ENCODE assay signal across 29 cellular contexts in genomic region chr4:95178938-95179337, GRCh38.
"Had no signal": no experiment of that assay in that cellular context is flagged by ENCODE, and none has a peak within 500 bp of the region (broad histone marks: within the 10 kb centered on the region; RNA-seq: fewer than 3 reads in every experiment).

No MANE protein-coding gene starts in this region.

- DNase-seq: activated CD4-positive, alpha-beta memory T cell treated with anti-CD3 and anti-CD28 coated beads, Interleukin-2, amount 10 ng/mL, durations not matched to agents 7 days and 5 days; activated CD4-positive, alpha-beta T cell treated with anti-CD3 and anti-CD28 coated beads for 36 hours; activated CD4-positive, alpha-beta T cell treated with anti-CD3 and anti-CD28 coated beads, Interleukin-2, amount 10 ng/mL, durations not matched to agents 24 days and 14 days; activated CD4-positive, CD25-positive, alpha-beta regulatory T cell; activated CD4-positive, CD25-positive, alpha-beta regulatory T cell treated with anti-CD3 and anti-CD28 coated beads, Interleukin-2, amount 50 U/mL, for 72 hours; activated CD8-positive, alpha-beta memory T cell treated with anti-CD3 and anti-CD28 coated beads, Interleukin-2, amount 50 U/mL, for 48 hours; activated effector memory CD4-positive, alpha-beta T cell treated with Interleukin-2 at 50 U/mL for 16 hours; activated gamma-delta T cell treated with Interleukin-2 at 50 U/mL for 16 hours; activated naive CD4-positive, alpha-beta T cell treated with anti-CD3 and anti-CD28 coated beads, Interleukin-2, amount 50 U/mL, for 16 hours; activated naive CD4-positive, alpha-beta T cell treated with Interleukin-2 at 50 U/mL for 16 hours; activated T-cell treated with anti-CD3 and anti-CD28 coated beads for 4 hours; activated T-cell treated with anti-CD3 and anti-CD28 coated beads, Interleukin-2, amount 50 U/mL, for 4 hours; amniotic stem cell; anterior cingulate cortex; central memory CD4-positive, alpha-beta T cell; cerebellar nuclear complex; cortex of kidney; dermis blood vessel endothelial cell; effector CD4-positive, alpha-beta T cell; effector memory CD8-positive, alpha-beta T cell; erythroblast; foreskin keratinocyte; T-helper 2 cell had no signal

- H3K4me1 ChIP-seq: esophagus muscularis mucosa, foreskin keratinocyte, gastroesophageal sphincter had no signal

- H3K27ac ChIP-seq: cardiac muscle cell, esophagus muscularis mucosa, foreskin keratinocyte, gastroesophageal sphincter had no signal

- H3K36me3 ChIP-seq: cardiac muscle cell had no signal

- H3K4me3 ChIP-seq: cardiac muscle cell, esophagus muscularis mucosa, gastroesophageal sphincter had no signal

- FAIRE-seq: astrocyte, colon had no signal

- H3K27me3 ChIP-seq: cardiac muscle cell, esophagus muscularis mucosa, foreskin keratinocyte, gastroesophageal sphincter had no signal

- ATAC-seq: activated CD4-positive, alpha-beta T cell treated with anti-CD3 and anti-CD28 coated beads for 36 hours; activated T-cell treated with anti-CD3 and anti-CD28 coated beads, Interleukin-2, amount 50 U/mL, for 4 hours; activated T-helper 17 cell treated with anti-CD3 and anti-CD28 coated beads, Interleukin-2, amount 50 U/mL, for 72 hours; effector memory CD8-positive, alpha-beta T cell; foreskin keratinocyte; gastroesophageal sphincter had no signal

- H3K9me3 ChIP-seq: esophagus muscularis mucosa, gastroesophageal sphincter had no signal
